Comparison of ENCODE assay signal across 16 cellular contexts in genomic region chr13:86464193-86464592, GRCh38.
DNase-seq lines count a peak whose midpoint lies in the region; ATAC-seq and TF ChIP-seq lines count a peak whose summit lies in the region.
"Had no signal": no experiment of that assay in that cellular context is flagged by ENCODE, and none has a peak within 500 bp of the region (broad histone marks: within the 10 kb centered on the region; RNA-seq: fewer than 3 reads in every experiment).

No MANE protein-coding gene starts in this region.

- ATAC-seq in HG02884 (IDR thresholded peaks at IDR 0.05; ENCODE audit: unreplicated experiment) (no peak), HG03521 (IDR thresholded peaks at IDR 0.05; ENCODE audit: unreplicated experiment) (no peak)
- ATAC-seq: T-helper 17 cell had no signal

- no peak overlapping the region for H3K4me3 ChIP-seq in WERI-Rb-1 (ENCODE audit: low read depth, low read length)

- no peaks in the 10 kb centered on the region for H3K9me3 ChIP-seq in WERI-Rb-1 (ENCODE audit: severe bottlenecking)

- no peaks in the 10 kb centered on the region for H3K27me3 Mint-ChIP-seq in nephron progenitor cell (ENCODE audit: low read depth, poor library complexity)
- H3K27me3 Mint-ChIP-seq: memory B cell, T-helper 17 cell had no signal

- no peak overlapping the region for H3K4me3 Mint-ChIP-seq in nephron progenitor cell
- H3K4me3 Mint-ChIP-seq: activated naive CD4-positive, alpha-beta T cell treated with anti-CD3 and anti-CD28 coated beads for 36 hours; memory B cell; T-helper 17 cell had no signal

- no peak overlapping the region for H3K27ac ChIP-seq in WERI-Rb-1

- no peaks in the 10 kb centered on the region for H3K36me3 ChIP-seq in WERI-Rb-1

- DNase-seq in NCI-H1092 treated with DMSO at 0.1 percent for 48 hours (lab: John Stamatoyannopoulos, UW) (peak; percentile 30), NCI-H1092 (lab: John Stamatoyannopoulos, UW) (no peak), NAMALWA (ENCODE audit: low spot score) (peak; percentile 16), WERI-Rb-1 (no peak), nephron progenitor cell (no peak)
- DNase-seq in stimulated activated CD4-positive, alpha-beta T cell treated with anti-CD3 and anti-CD28 coated beads, Interleukin-4, amount 100 ng/mL, for 1 hour: no peak
- DNase-seq: activated naive CD4-positive, alpha-beta T cell treated with anti-CD3 and anti-CD28 coated beads for 36 hours; cerebellar nuclear complex; erythroblast; NCI-H524 treated with DMSO at 0.1 percent for 48 hours; stimulated activated CD4-positive, alpha-beta T cell treated with anti-CD3 and anti-CD28 coated beads, Interleukin-15, amount 100 ng/mL, for 24 hours; T-helper 17 cell; trophoblast cell had no signal

- H3K36me3 Mint-ChIP-seq in nephron progenitor cell (ENCODE audit: low read depth): no peaks in the 10 kb centered on the region
- H3K36me3 Mint-ChIP-seq: memory B cell had no signal

- H3K4me1 Mint-ChIP-seq in nephron progenitor cell: no peaks in the 10 kb centered on the region
- H3K4me1 Mint-ChIP-seq: memory B cell, T-helper 17 cell had no signal

- no peak overlapping the region for H3K27ac Mint-ChIP-seq in nephron progenitor cell
- H3K27ac Mint-ChIP-seq: activated naive CD4-positive, alpha-beta T cell treated with anti-CD3 and anti-CD28 coated beads for 36 hours; memory B cell; T-helper 17 cell had no signal

- no peaks in the 10 kb centered on the region for H3K27me3 ChIP-seq in WERI-Rb-1 (ENCODE audit: insufficient read depth, low read depth, severe bottlenecking)

- no peaks in the 10 kb centered on the region for H3K9me3 Mint-ChIP-seq in nephron progenitor cell

- TF ChIP-seq CTCF in WERI-Rb-1 (IDR thresholded peaks at IDR 0.05; ENCODE audit: low read depth, low read length) (peak; percentile 48; the same call in 1 of the 2 replicates), nephron progenitor cell (IDR thresholded peaks at IDR 0.05) (peak; percentile 5)

Comparison
In these comparisons a context has a peak if more than half of its experiments do, and no peak if none do; other contexts are left out.
1. DNase-seq: peak in NCI-H1092 treated with DMSO at 0.1 percent for 48 hours (single experiment) and NAMALWA (single experiment); none in NCI-H1092 (single experiment), WERI-Rb-1 (single experiment), nephron progenitor cell (single experiment) and stimulated activated CD4-positive, alpha-beta T cell treated with anti-CD3 and anti-CD28 coated beads, Interleukin-4, amount 100 ng/mL, for 1 hour (single experiment).